Comparison of ENCODE assay signal across 26 cellular contexts in the genomic region with DNA sequence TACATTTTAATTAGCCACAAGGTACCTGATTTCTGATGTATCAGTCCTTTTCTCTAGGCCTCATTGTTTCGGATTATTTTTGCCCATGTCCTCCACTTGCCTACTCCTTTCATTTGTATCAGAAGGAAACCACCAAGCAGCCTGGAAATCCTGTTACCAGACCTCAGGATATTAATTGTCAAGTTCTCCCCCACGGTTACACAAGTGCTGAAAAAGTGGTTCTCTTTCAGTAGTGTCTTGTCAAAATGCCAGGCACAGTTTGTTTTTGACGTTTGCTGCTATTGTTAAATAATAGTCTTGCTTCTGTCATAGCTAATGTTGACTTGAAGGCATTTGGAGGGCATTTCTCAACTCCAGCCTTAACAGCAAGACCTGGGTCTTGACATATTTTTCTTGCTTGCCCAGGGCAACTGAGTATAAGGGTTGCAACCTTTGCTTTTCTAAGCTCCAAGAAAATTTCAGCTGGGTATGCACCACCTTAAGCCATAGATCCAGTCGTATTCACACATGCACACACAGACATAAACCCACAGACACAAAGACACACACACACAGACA. TPM values are rescaled to one million over a fixed set of nuclear protein-coding genes. Genes with fewer than 3 reads are reported as not detected.
DNase-seq lines count a peak whose midpoint lies in the region; ATAC-seq and TF ChIP-seq lines count a peak whose summit lies in the region.
"Had no signal": no experiment of that assay in that cellular context is flagged by ENCODE, and none has a peak within 500 bp of the region (broad histone marks: within the 10 kb centered on the region; RNA-seq: fewer than 3 reads in every experiment).

No MANE protein-coding gene starts in this region.

- H3K9ac ChIP-seq in BLaER1, result no peak overlapping the region
- H3K9ac ChIP-seq: KMS-11 had no signal

- TF ChIP-seq CTCF in fibroblast of pulmonary artery (IDR thresholded peaks at IDR 0.05; ENCODE audit: low read length, missing control alignments) (no peak), tibial artery (IDR thresholded peaks at IDR 0.05) (no peak), GM10266 (IDR thresholded peaks at IDR 0.05; ENCODE audit: control insufficient read depth, insufficient read depth, low read depth, missing control alignments) (no peak)

- H3K36me3 ChIP-seq in BLaER1, result 0 out of 2 replicates have a peak, but pooled peaks cover 7% of the 10 kb centered on the region
- H3K36me3 ChIP-seq in tibial artery, result peaks cover under 1 to 7% (median 1%) of the 10 kb centered on the region in 3 donors
- H3K36me3 ChIP-seq: HAP-1 had no signal

- peak; percentile 47 for DNase-seq in fibroblast of pulmonary artery (ENCODE audit: low read depth)
- peak; percentile 7 for DNase-seq in renal cortical epithelial cell (ENCODE audit: low read depth)
- no peak for DNase-seq in tibial artery
- no peak for DNase-seq in COLO668 (lab: John Stamatoyannopoulos, UW; ENCODE audit: unreplicated experiment)
- no peak for DNase-seq in activated T-cell treated with anti-CD3 and anti-CD28 coated beads, Interleukin-2, amount 50 U/mL, for 48 hours
- no peak for DNase-seq in GM10266 (ENCODE audit: extremely low spot score)
- DNase-seq: activated CD4-positive, alpha-beta memory T cell treated with anti-CD3 and anti-CD28 coated beads for 36 hours; activated CD4-positive, alpha-beta T cell treated with anti-CD3 and anti-CD28 coated beads for 1 hour; activated naive CD4-positive, alpha-beta T cell treated with Interleukin-2 at 50 U/mL for 16 hours; DMS53; dorsolateral prefrontal cortex; hypothalamus; mesenchymal stem cell; NCI-H1417; NCI-H2029 treated with DMSO at 0.1 percent for 48 hours; right cardiac atrium; Right ventricle myocardium superior; stimulated activated CD4-positive, alpha-beta T cell treated with anti-CD3 and anti-CD28 coated beads, Interleukin-12 subunit alpha, Interleukin-12 subunit beta, amount 100 ng/mL, for 4 hours; stimulated activated CD4-positive, alpha-beta T cell treated with anti-CD3 and anti-CD28 coated beads, Interleukin-2, amount 100 ng/mL, for 48 hours had no signal

- intact Hi-C loops in tibial artery (cut with DNase I; ENCODE audit: low total_unique reads), result no loop called here

- H3K9me3 ChIP-seq in BLaER1, result no peaks in the 10 kb centered on the region
- no peaks in the 10 kb centered on the region for H3K9me3 ChIP-seq in tibial artery
- H3K9me3 ChIP-seq: HAP-1 had no signal

- no peak overlapping the region for H3K4me3 ChIP-seq in BLaER1
- no peak overlapping the region for H3K4me3 ChIP-seq in fibroblast of pulmonary artery (replicated peaks; ENCODE audit: low read depth, low read length)
- H3K4me3 ChIP-seq in tibial artery, result no peak overlapping the region
- H3K4me3 ChIP-seq: dorsolateral prefrontal cortex, HAP-1 had no signal

- no peak overlapping the region for H3K27ac ChIP-seq in BLaER1
- no peak overlapping the region for H3K27ac ChIP-seq in tibial artery
- H3K27ac ChIP-seq: dorsolateral prefrontal cortex, KMS-11 had no signal

- H3K4me1 ChIP-seq in BLaER1, result peaks cover 17% of the 10 kb centered on the region
- H3K4me1 ChIP-seq in tibial artery, result peaks cover 0 to 45% (median 20%) of the 10 kb centered on the region in 4 donors
- H3K4me1 ChIP-seq: HAP-1 had no signal

- no peaks in the 10 kb centered on the region for H3K9me3 Mint-ChIP-seq in activated T-helper 17 cell treated with anti-CD3 and anti-CD28 coated beads, Interleukin-2, amount 50 U/mL, for 72 hours
- H3K9me3 Mint-ChIP-seq: activated CD4-positive, alpha-beta memory T cell treated with anti-CD3 and anti-CD28 coated beads for 36 hours; type B pancreatic cell had no signal

- no peaks in the 10 kb centered on the region for H3K27me3 Mint-ChIP-seq in activated T-helper 17 cell treated with anti-CD3 and anti-CD28 coated beads, Interleukin-2, amount 50 U/mL, for 72 hours
- H3K27me3 Mint-ChIP-seq: B cell, type B pancreatic cell had no signal

- no peaks in the 10 kb centered on the region for H4K20me1 ChIP-seq in BLaER1

- H3K27me3 ChIP-seq in BLaER1, result no peaks in the 10 kb centered on the region
- H3K27me3 ChIP-seq in tibial artery, result no peaks in the 10 kb centered on the region
- H3K27me3 ChIP-seq: dorsolateral prefrontal cortex had no signal

- H3K4me1 Mint-ChIP-seq in activated T-helper 17 cell treated with anti-CD3 and anti-CD28 coated beads, Interleukin-2, amount 50 U/mL, for 72 hours, result peaks cover 10% of the 10 kb centered on the region
- H3K4me1 Mint-ChIP-seq: B cell had no signal

- H3K27ac Mint-ChIP-seq in activated T-helper 17 cell treated with anti-CD3 and anti-CD28 coated beads, Interleukin-2, amount 50 U/mL, for 72 hours, result peak overlapping the region; percentile 71
- H3K27ac Mint-ChIP-seq: activated CD4-positive, alpha-beta memory T cell treated with anti-CD3 and anti-CD28 coated beads for 36 hours; B cell; type B pancreatic cell had no signal

- peaks cover 47% of the 10 kb centered on the region for H3K36me3 Mint-ChIP-seq in activated T-helper 17 cell treated with anti-CD3 and anti-CD28 coated beads, Interleukin-2, amount 50 U/mL, for 72 hours (ENCODE audit: low read depth)
- H3K36me3 Mint-ChIP-seq: type B pancreatic cell had no signal

- peak overlapping the region; percentile 39 for H3K4me2 ChIP-seq in BLaER1
- H3K4me2 ChIP-seq: KMS-11 had no signal

- H3K4me3 Mint-ChIP-seq in activated T-helper 17 cell treated with anti-CD3 and anti-CD28 coated beads, Interleukin-2, amount 50 U/mL, for 72 hours, result no peak overlapping the region
- H3K4me3 Mint-ChIP-seq: activated CD4-positive, alpha-beta memory T cell treated with anti-CD3 and anti-CD28 coated beads for 36 hours; B cell; type B pancreatic cell had no signal

- ATAC-seq in activated T-helper 17 cell treated with anti-CD3 and anti-CD28 coated beads, Interleukin-2, amount 50 U/mL, for 72 hours (replicated peaks), result no peak
- ATAC-seq: Panc1, right cardiac atrium had no signal

RNA-seq across cellular contexts. Expression of gene INSIG2, which starts 31.0 kb away (rescaled TPM):
- 100 to 1,000 TPM in 1 of 2 donors, 10 to 100 TPM in 1; 75.4 to 309 TPM for total RNA-seq in activated T-helper 17 cell treated with anti-CD3 and anti-CD28 coated beads, Interleukin-2, amount 50 U/mL, for 72 hours
- total RNA-seq in renal cortical epithelial cell, result 20.0 and 35.3 TPM in 2 replicates

Comparison
In these comparisons a context has a peak if more than half of its experiments do, and no peak if none do; other contexts are left out.
1. DNase-seq: peak in fibroblast of pulmonary artery (single experiment) and renal cortical epithelial cell (single experiment); none in tibial artery (0 of 2), COLO668 (single experiment), activated T-cell treated with anti-CD3 and anti-CD28 coated beads, Interleukin-2, amount 50 U/mL, for 48 hours (0 of 2) and GM10266 (single experiment).